In genomic region chr16:48608871-48609452, GRCh38 we compare ENCODE assay signal across 8 cellular contexts. TPM values are rescaled to one million over a fixed set of nuclear protein-coding genes. Genes with fewer than 3 reads are reported as not detected.
DNase-seq lines count a peak whose midpoint lies in the region; ATAC-seq and TF ChIP-seq lines count a peak whose summit lies in the region.

No MANE protein-coding gene starts in this region.

- H3K27ac Mint-ChIP-seq in progenitor cell of endocrine pancreas: peak overlapping the region; percentile 93

- H3K9me3 ChIP-seq in OCI-LY7 (ENCODE audit: low read length) (no peaks in the 10 kb centered on the region), esophagus (ENCODE audit: control insufficient read depth in 2 of 2, insufficient read depth in 1 of 2, low read depth in 1 of 2, low read length in 1 of 2) (no peaks in the 10 kb centered on the region)

- H3K4me1 ChIP-seq in OCI-LY7 (ENCODE audit: insufficient read depth, low read length, poor library complexity, severe bottlenecking): peaks cover 37% of the 10 kb centered on the region
- peaks cover 3 to 9% of the 10 kb centered on the region in 2 donors for H3K4me1 ChIP-seq in esophagus (ENCODE audit: control insufficient read depth in 2 of 2, insufficient read depth in 2 of 2, low read length in 1 of 2)

- H3K79me2 ChIP-seq in OCI-LY7 (ENCODE audit: insufficient read depth, low read depth, low read length): peaks cover 56% of the 10 kb centered on the region

- peak overlapping the region; percentile 84 for H3K4me3 Mint-ChIP-seq in progenitor cell of endocrine pancreas (ENCODE audit: low read depth)

- H3K36me3 ChIP-seq in OCI-LY7 (ENCODE audit: insufficient read depth, low read length) (peaks cover 25% of the 10 kb centered on the region; the same call in 1 of the 2 replicates), esophagus (ENCODE audit: control insufficient read depth in 2 of 2, insufficient read depth in 2 of 2, low read length in 1 of 2) (no peaks in the 10 kb centered on the region)

- H3K27me3 Mint-ChIP-seq in progenitor cell of endocrine pancreas: peaks cover 2% of the 10 kb centered on the region

- intact Hi-C loops in OCI-LY7 (cut with micrococcal nuclease; ENCODE audit: unreplicated experiment): no loop called here

- CTCF ChIA-PET in OCI-LY7 (lab: Charles Lee; ENCODE audit: unreplicated experiment): no interaction called here

- POLR2A ChIA-PET in OCI-LY7 (lab: Charles Lee): interaction anchor here (0.6 to 1.1 kb wide), 5 partner anchors 22 to 1974 kb away, joined by 3 to 9 read pairs (median 4); no protein-coding TSS in a partner anchor

- H3K4me3 ChIP-seq in OCI-LY7 (ENCODE audit: low read depth, low read length, poor library complexity, severe bottlenecking): peak overlapping the region; percentile 79
- H3K4me3 ChIP-seq in esophagus (ENCODE audit: low read depth in 1 of 2, low read length in 2 of 2): peak overlapping the region; percentile 75 to 95

- H3K36me3 Mint-ChIP-seq in progenitor cell of endocrine pancreas (ENCODE audit: insufficient read depth): peaks cover 2% of the 10 kb centered on the region

- no TSS peak for BruUV-seq in OCI-LY7 (replicated peaks; lab: Mats Ljungman, UMichigan)

- H3K4me2 ChIP-seq in OCI-LY7 (ENCODE audit: low read length): peak overlapping the region; percentile 66

- peak overlapping the region; percentile 30; the same call in 1 of the 2 replicates for H2AFZ ChIP-seq in OCI-LY7 (ENCODE audit: low read length)

- no peaks in the 10 kb centered on the region for H3K9me3 Mint-ChIP-seq in progenitor cell of endocrine pancreas (ENCODE audit: low read depth)

- peaks cover 15% of the 10 kb centered on the region for H3K4me1 Mint-ChIP-seq in progenitor cell of endocrine pancreas (ENCODE audit: low read depth)

- H3K9me2 ChIP-seq in OCI-LY7 (ENCODE audit: insufficient read depth, low read length): no peaks in the 10 kb centered on the region

- no peak for ATAC-seq in HG02610 (IDR thresholded peaks at IDR 0.05; ENCODE audit: unreplicated experiment)

- DNase-seq in D341Med (ENCODE audit: low spot score) (peak; percentile 62), OCI-LY7 (ENCODE audit: low spot score) (no peak), progenitor cell of endocrine pancreas (ENCODE audit: low spot score, unreplicated experiment) (no peak), glomerular visceral epithelial cell (ENCODE audit: extremely low spot score) (no peak), DMS53 treated with DMSO at 0.1 percent for 48 hours (lab: John Stamatoyannopoulos, UW; ENCODE audit: unreplicated experiment) (no peak), GM19240 (ENCODE audit: insufficient read length, low spot score) (no peak)

- H3K27me3 ChIP-seq in esophagus (ENCODE audit: control insufficient read depth in 1 of 2, insufficient read depth in 2 of 2, low read length in 2 of 2): no peaks in the 10 kb centered on the region

- WGBS in esophagus, 2 donors: 23 to 31% methylated on average over 25 of the region's 25 CpGs

- TF ChIP-seq CTCF in OCI-LY7 (conservative IDR thresholded peaks at IDR 0.05; ENCODE audit: low read length) (no peak), progenitor cell of endocrine pancreas (IDR thresholded peaks at IDR 0.05; ENCODE audit: unreplicated experiment) (no peak)

- peaks cover 11% of the 10 kb centered on the region for H4K20me1 ChIP-seq in OCI-LY7 (ENCODE audit: insufficient read depth, low read length)

- H3K27ac ChIP-seq in OCI-LY7 (ENCODE audit: low read depth, low read length, poor library complexity, severe bottlenecking) (peak overlapping the region; percentile 46), esophagus (ENCODE audit: low read depth in 2 of 2, low read length in 1 of 2) (peak overlapping the region; percentile 98 to 99)

RNA-seq across cellular contexts. Expression of gene N4BP1, which starts 1.0 kb away (rescaled TPM):
- total RNA-seq in OCI-LY7 (2014; rRNA removed; shearing (Covaris generic)): 15.2 and 22.0 TPM in 2 replicates
- total RNA-seq in OCI-LY7 (2022): 26.6 and 33.3 TPM in 2 replicates
- 10 to 100 TPM; 18.8 to 31.9 TPM for polyA plus RNA-seq in esophagus
- total RNA-seq in progenitor cell of endocrine pancreas: 37.7 and 39.4 TPM in 2 replicates
